In genomic region chr11:30120045-30120589, GRCh38 we compare ENCODE assay signal across 1 cellular context.
TF ChIP-seq lines count a peak whose summit lies in the region.

No MANE protein-coding gene starts in this region.

TF ChIP-seq in HepG2, 621 proteins besides CTCF, POLR2A, EP300 and RAD21:
- TF ChIP-seq, protein P1, sequence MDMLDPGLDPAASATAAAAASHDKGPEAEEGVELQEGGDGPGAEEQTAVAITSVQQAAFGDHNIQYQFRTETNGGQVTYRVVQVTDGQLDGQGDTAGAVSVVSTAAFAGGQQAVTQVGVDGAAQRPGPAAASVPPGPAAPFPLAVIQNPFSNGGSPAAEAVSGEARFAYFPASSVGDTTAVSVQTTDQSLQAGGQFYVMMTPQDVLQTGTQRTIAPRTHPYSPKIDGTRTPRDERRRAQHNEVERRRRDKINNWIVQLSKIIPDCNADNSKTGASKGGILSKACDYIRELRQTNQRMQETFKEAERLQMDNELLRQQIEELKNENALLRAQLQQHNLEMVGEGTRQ (IDR thresholded peaks at IDR 0.05; ENCODE audit: low read depth, low read length) = peak; percentile 37
- TF ChIP-seq, protein P1 (CRISPR knock-in tag; IDR thresholded peaks at IDR 0.05; ENCODE audit: borderline replicate concordance) = no peak
- no peak for TF ChIP-seq GATAD1 (CRISPR knock-in tag; IDR thresholded peaks at IDR 0.05)
- peak; percentile 76; the same call in 1 of the 2 replicates for TF ChIP-seq RAD51 (IDR thresholded peaks at IDR 0.05; ENCODE audit: borderline replicate concordance)
